Comparison of ENCODE assay signal across 8 cellular contexts in the genomic region with DNA sequence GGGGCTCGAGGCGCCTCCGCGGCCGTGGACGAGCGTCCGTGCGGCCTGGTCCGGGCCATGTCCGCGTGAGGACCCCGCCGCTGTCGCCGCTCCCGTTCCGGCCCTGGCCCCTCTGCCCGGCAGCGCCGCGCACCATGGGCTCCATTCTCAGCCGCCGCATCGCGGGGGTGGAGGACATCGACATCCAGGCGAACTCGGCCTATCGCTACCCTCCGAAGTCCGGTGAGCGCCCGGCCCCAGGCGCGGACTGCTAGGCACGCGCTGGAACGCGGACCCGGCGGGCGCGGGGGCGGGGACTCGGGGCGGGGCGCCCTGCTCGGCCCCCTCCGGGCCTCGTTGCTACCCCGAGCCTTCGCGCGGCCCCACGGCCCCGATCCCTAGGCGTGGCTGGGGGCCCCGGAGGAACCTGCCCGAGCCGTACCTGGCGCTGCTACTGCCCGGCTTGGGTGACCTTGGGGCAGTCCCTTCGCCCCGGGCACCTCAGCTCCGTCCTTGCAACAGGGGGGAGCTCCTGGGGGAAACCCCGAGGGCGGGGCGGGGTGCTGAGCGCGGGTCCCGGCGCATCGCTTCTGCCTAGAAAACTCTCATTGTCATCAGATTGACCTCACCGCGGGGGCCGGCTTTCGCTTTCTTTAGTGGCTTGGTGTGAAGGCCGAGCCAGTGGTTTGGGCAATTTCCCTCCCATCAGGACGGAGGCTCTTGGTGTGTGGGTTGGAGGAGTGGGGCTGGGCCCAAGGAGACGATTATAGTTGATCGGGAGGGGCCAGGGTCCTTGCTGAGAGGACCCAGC. TPM values are rescaled to one million over a fixed set of nuclear protein-coding genes. Genes with fewer than 3 reads are reported as not detected.
DNase-seq lines count a peak whose midpoint lies in the region; ATAC-seq and TF ChIP-seq lines count a peak whose summit lies in the region.

No MANE protein-coding gene starts in this region.

- TF ChIP-seq CTCF in A673 (conservative IDR thresholded peaks at IDR 0.05; ENCODE audit: low read depth, low read length): no peak
- TF ChIP-seq CTCF in RWPE2 (IDR thresholded peaks at IDR 0.05; ENCODE audit: poor library complexity, severe bottlenecking): no peak
- TF ChIP-seq CTCF in cardiac muscle cell (IDR thresholded peaks at IDR 0.05; ENCODE audit: low read depth, low read length): no peak

- peak overlapping the region; percentile 99 for H3K4me3 ChIP-seq in A673 (ENCODE audit: low read depth, low read length, poor library complexity, severe bottlenecking)
- H3K4me3 ChIP-seq in RWPE2 (ENCODE audit: severe bottlenecking): peak overlapping the region; percentile 95
- peak overlapping the region; percentile 74 for H3K4me3 ChIP-seq in cardiac muscle cell

- no TSS peak for BruUV-seq in A673 (replicated peaks; lab: Mats Ljungman, UMichigan)

- H3K36me3 ChIP-seq in A673 (ENCODE audit: insufficient read depth, low read length, poor library complexity, severe bottlenecking): peaks cover 5% of the 10 kb centered on the region
- H3K36me3 ChIP-seq in RWPE2 (ENCODE audit: low read depth): peaks cover 11% of the 10 kb centered on the region
- no peaks in the 10 kb centered on the region for H3K36me3 ChIP-seq in cardiac muscle cell

- intact Hi-C loops in A673 (cut with micrococcal nuclease; ENCODE audit: unreplicated experiment): no loop called here
- intact Hi-C loops in posterior cingulate gyrus (cut with DNase I): no loop called here

- H3K27ac ChIP-seq in A673 (ENCODE audit: low read depth, low read length, poor library complexity, severe bottlenecking) (peak overlapping the region; percentile 92), RWPE2 (ENCODE audit: poor library complexity, severe bottlenecking) (peak overlapping the region; percentile 56), cardiac muscle cell (peak overlapping the region; percentile 96)

- CTCF ChIA-PET in A673 (lab: Charles Lee): interaction anchor here (0.6 to 1.2 kb wide), 4 partner anchors 12 to 109 kb away, joined by 3 to 4 read pairs (median 3); a partner anchor contains a TSS

- DNase-seq in A673 (ENCODE audit: low spot score) (peak; percentile 28), RWPE2 (ENCODE audit: low spot score) (no peak), cardiac muscle cell (ENCODE audit: low read depth in 1 of 2, low spot score in 1 of 2) (peak; percentile 61 to 68), posterior cingulate gyrus (peak in 8 of 10 donors; percentile 19 to 89 (median 41)), ureter (ENCODE audit: low spot score) (peak; percentile 68)
- peak; percentile 66 for DNase-seq in activated naive CD4-positive, alpha-beta T cell treated with anti-CD3 and anti-CD28 coated beads, Interleukin-2, amount 50 U/mL, for 16 hours

- peak; percentile 61 for ATAC-seq in GM18907 (IDR thresholded peaks at IDR 0.05; ENCODE audit: unreplicated experiment)
- ATAC-seq in HG03103 (IDR thresholded peaks at IDR 0.05; ENCODE audit: low read depth, unreplicated experiment): peak; percentile 41
- ATAC-seq in RWPE2 (ENCODE audit: low read depth): peak; percentile 41

- no peaks in the 10 kb centered on the region for H3K27me3 ChIP-seq in A673 (replicated peaks; ENCODE audit: insufficient read depth, low read depth, low read length, poor library complexity)
- no peaks in the 10 kb centered on the region for H3K27me3 ChIP-seq in RWPE2 (ENCODE audit: insufficient read depth, poor library complexity, severe bottlenecking)
- H3K27me3 ChIP-seq in cardiac muscle cell: no peaks in the 10 kb centered on the region

- H3K9me3 ChIP-seq in A673 (ENCODE audit: low read depth, low read length, poor library complexity, severe bottlenecking) (no peaks in the 10 kb centered on the region), RWPE2 (ENCODE audit: severe bottlenecking) (no peaks in the 10 kb centered on the region), cardiac muscle cell (ENCODE audit: low read depth) (no peaks in the 10 kb centered on the region)

- POLR2A ChIA-PET in A673 (lab: Charles Lee; ENCODE audit: low non-redundant PET): no interaction called here

- H3K4me1 ChIP-seq in A673 (ENCODE audit: insufficient read depth, low read length, poor library complexity, severe bottlenecking) (peaks cover 6% of the 10 kb centered on the region), RWPE2 (ENCODE audit: insufficient read depth, poor library complexity, severe bottlenecking) (peaks cover 3% of the 10 kb centered on the region), cardiac muscle cell (ENCODE audit: low read depth) (peaks cover 5% of the 10 kb centered on the region)

RNA-seq across cellular contexts. Expression of a gene that starts 0.4 kb away (rescaled TPM):
- total RNA-seq in A673 (2021): 54.6 and 61.4 TPM in 2 replicates
- total RNA-seq in cardiac muscle cell: 58.2 and 66.6 TPM in 2 replicates
- polyA plus RNA-seq in cardiac muscle cell: 42.6 and 47.2 TPM in 2 replicates
- 104 TPM for total RNA-seq in ureter

RNA-seq across cellular contexts. Expression of a gene that starts 10.3 kb away (rescaled TPM):
- total RNA-seq in A673 (2021): 36.3 and 36.5 TPM in 2 replicates
- total RNA-seq in cardiac muscle cell: 33.6 and 42.9 TPM in 2 replicates
- 46.6 and 47.3 TPM in 2 replicates for polyA plus RNA-seq in cardiac muscle cell
- total RNA-seq in ureter: 27.2 TPM
